17 cellular contexts compared by ENCODE assay signal in the genomic region with DNA sequence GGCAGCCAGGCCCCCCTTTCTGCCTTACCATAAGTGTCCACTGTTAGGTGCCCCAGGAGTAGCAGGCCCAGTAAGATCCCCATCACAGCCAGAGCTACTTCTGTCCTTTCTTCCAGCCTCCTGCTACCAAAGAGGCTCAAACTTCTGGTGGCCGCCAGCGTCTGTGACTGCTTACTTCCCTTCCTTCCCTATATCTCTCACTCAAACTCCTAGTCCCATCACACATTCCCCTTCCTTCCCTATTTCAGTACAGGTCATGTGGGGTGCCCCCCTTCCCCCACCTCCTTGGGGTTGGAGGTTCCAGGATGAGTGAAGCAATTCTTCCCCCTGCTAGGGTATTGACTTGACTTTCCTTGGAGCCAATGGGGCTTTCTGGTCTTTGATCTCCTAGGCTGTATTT. TPM values are rescaled to one million over a fixed set of nuclear protein-coding genes. Genes with fewer than 3 reads are reported as not detected.
A peak's percentile ranks its signal among the peaks of the same experiment; 100 is the strongest.
DNase-seq lines count a peak whose midpoint lies in the region; ATAC-seq and TF ChIP-seq lines count a peak whose summit lies in the region.
"Had no signal": no experiment of that assay in that cellular context is flagged by ENCODE, and none has a peak within 500 bp of the region (broad histone marks: within the 10 kb centered on the region; RNA-seq: fewer than 3 reads in every experiment).

A gene with protein sequence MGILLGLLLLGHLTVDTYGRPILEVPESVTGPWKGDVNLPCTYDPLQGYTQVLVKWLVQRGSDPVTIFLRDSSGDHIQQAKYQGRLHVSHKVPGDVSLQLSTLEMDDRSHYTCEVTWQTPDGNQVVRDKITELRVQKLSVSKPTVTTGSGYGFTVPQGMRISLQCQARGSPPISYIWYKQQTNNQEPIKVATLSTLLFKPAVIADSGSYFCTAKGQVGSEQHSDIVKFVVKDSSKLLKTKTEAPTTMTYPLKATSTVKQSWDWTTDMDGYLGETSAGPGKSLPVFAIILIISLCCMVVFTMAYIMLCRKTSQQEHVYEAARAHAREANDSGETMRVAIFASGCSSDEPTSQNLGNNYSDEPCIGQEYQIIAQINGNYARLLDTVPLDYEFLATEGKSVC (minus strand): TSS at position 165 of the 400 bp plus-strand sequence. CDS start 82 bp downstream, at position 83.

- peaks cover 0 to 64% (median 19%) of the 10 kb centered on the region in 45 donors for H3K27me3 ChIP-seq in dorsolateral prefrontal cortex
- no peaks in the 10 kb centered on the region for H3K27me3 ChIP-seq in lower lobe of right lung (ENCODE audit: low read depth)
- no peaks in the 10 kb centered on the region for H3K27me3 ChIP-seq in suprapubic skin
- H3K27me3 ChIP-seq: pancreas had no signal

- no peaks in the 10 kb centered on the region for H3K36me3 ChIP-seq in lower lobe of right lung
- H3K36me3 ChIP-seq in suprapubic skin: no peaks in the 10 kb centered on the region
- H3K36me3 ChIP-seq: pancreas had no signal

- CTCF ChIA-PET in RWPE1 (lab: Yijun Ruan, JAX): no interaction called here

- H3K4me3 ChIP-seq in dorsolateral prefrontal cortex (peak within 1 kb of the TSS in 19 of 59 donors; percentile 4 to 38 (median 22)), lower lobe of right lung (peak within 1 kb of the TSS; percentile 36), suprapubic skin (peak within 1 kb of the TSS; percentile 20)
- H3K4me3 ChIP-seq: pancreas had no signal

- WGBS in suprapubic skin: 82% methylated on average over 2 of the region's 2 CpGs

- no peak for TF ChIP-seq EP300 in suprapubic skin (IDR thresholded peaks at IDR 0.05)

- H3K4me1 ChIP-seq in lower lobe of right lung (no peaks in the 10 kb centered on the region), suprapubic skin (no peaks in the 10 kb centered on the region)
- H3K4me1 ChIP-seq: pancreas had no signal

- intact Hi-C loops in dorsolateral prefrontal cortex (cut with DNase I) (no loop called here), lower lobe of right lung (cut with DNase I) (no loop called here)

- H3K9me3 ChIP-seq in lower lobe of right lung (no peaks in the 10 kb centered on the region), suprapubic skin (no peaks in the 10 kb centered on the region)
- H3K9me3 ChIP-seq: pancreas had no signal

- peak; percentile 62 to 71 for ATAC-seq in lower lobe of right lung
- ATAC-seq in GM18517 (IDR thresholded peaks at IDR 0.05; ENCODE audit: unreplicated experiment): no peak
- ATAC-seq: activated T-cell treated with anti-CD3 and anti-CD28 coated beads, Interleukin-2, amount 50 U/mL, for 72 hours; PC-3 had no signal

- DNase-seq in CD1c-positive myeloid dendritic cell (ENCODE audit: extremely low spot score) (peak; percentile 26), dorsolateral prefrontal cortex (no peak), lower lobe of right lung (peak; percentile 63), suprapubic skin (ENCODE audit: low spot score in 2 of 2) (no peak), RWPE1 (ENCODE audit: low spot score) (no peak), foreskin melanocyte (no peak), NAMALWA (ENCODE audit: low spot score) (no peak)
- DNase-seq: activated CD4-positive, alpha-beta memory T cell treated with anti-CD3 and anti-CD28 coated beads, Interleukin-2, amount 10 ng/mL, durations not matched to agents 7 days and 5 days; activated T-cell treated with anti-CD3 and anti-CD28 coated beads, Interleukin-2, amount 50 U/mL, for 72 hours; cerebellar nuclear complex; NCI-H187 treated with DMSO at 0.1 percent for 48 hours; NCI-H524 treated with DMSO at 0.1 percent for 48 hours; pancreas; PC-3 had no signal

- POLR2A ChIA-PET in RWPE1 (lab: Yijun Ruan, JAX; ENCODE audit: low non-redundant PET): no interaction called here

- no peak for TF ChIP-seq POLR2A in suprapubic skin (IDR thresholded peaks at IDR 0.05)

- H3K27ac ChIP-seq in dorsolateral prefrontal cortex (no peak within 1 kb of the TSS), lower lobe of right lung (peak within 1 kb of the TSS; percentile 60), suprapubic skin (no peak within 1 kb of the TSS), RWPE1 (no peak within 1 kb of the TSS)
- H3K27ac ChIP-seq: pancreas had no signal

- TF ChIP-seq CTCF in dorsolateral prefrontal cortex (IDR thresholded peaks at IDR 0.05 in 54 of 56, conservative IDR thresholded peaks at IDR 0.05 in 2 of 56; ENCODE audit: low read depth in 1 of 56, partially characterized antibody in 56 of 56): no peak
- no peak for TF ChIP-seq CTCF in lower lobe of right lung (IDR thresholded peaks at IDR 0.05)
- TF ChIP-seq CTCF in suprapubic skin (IDR thresholded peaks at IDR 0.05): no peak
- no peak for TF ChIP-seq CTCF in RWPE1 (conservative IDR thresholded peaks at IDR 0.05; ENCODE audit: low read depth)

RNA-seq across cellular contexts. Expression of the gene that starts here (rescaled TPM):
- 100 to 1,000 TPM in 1 of 120 experiments, 10 to 100 TPM in 94, 1 to 10 TPM in 25; 2.0 to 164 (median 17.3) TPM for total RNA-seq in dorsolateral prefrontal cortex
- total RNA-seq in lower lobe of right lung: 569 TPM
- 10 to 100 TPM in 3 of 4 donors, 1 to 10 TPM in 1; 8.7 to 20.4 (median 14.7) TPM for total RNA-seq in suprapubic skin
- total RNA-seq: activated CD4-positive, alpha-beta memory T cell treated with anti-CD3 and anti-CD28 coated beads, Interleukin-2, amount 10 ng/mL, durations not matched to agents 7 days and 5 days; endothelial cell of umbilical vein; glomerular endothelial cell; PC-3 had no signal

Comparison
In these comparisons a context has a peak if more than half of its experiments do, and no peak if none do; other contexts are left out.
1. DNase-seq: peak in CD1c-positive myeloid dendritic cell (single experiment) and lower lobe of right lung (single experiment); none in dorsolateral prefrontal cortex (0 of 10), suprapubic skin (0 of 2), RWPE1 (single experiment), foreskin melanocyte (single experiment) and NAMALWA (single experiment).